ENCODE assay signal across 10 cellular contexts in the genomic region with DNA sequence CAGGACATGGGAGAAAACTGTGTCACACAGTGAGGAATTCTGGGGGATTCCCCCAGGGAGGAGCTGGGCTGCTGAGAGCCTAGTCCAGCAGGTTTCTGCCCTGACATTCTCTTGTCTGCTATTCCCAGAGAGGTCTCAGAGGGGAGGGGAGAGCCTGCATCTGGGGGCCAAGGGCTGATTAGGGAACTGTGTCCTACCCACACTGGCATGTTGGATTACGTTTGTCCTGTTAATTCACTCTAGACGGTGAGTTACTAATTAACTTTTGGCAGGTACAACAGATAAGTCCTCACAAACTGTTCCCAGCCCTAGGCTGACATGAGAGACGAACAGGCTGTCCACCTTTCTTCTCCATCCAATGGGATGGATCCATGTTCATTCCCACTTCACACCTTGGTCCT. TPM values are rescaled to one million over a fixed set of nuclear protein-coding genes. Genes with fewer than 3 reads are reported as not detected.
A peak's percentile ranks its signal among the peaks of the same experiment; 100 is the strongest.
DNase-seq lines count a peak whose midpoint lies in the region; ATAC-seq and TF ChIP-seq lines count a peak whose summit lies in the region.
"Had no signal": no experiment of that assay in that cellular context is flagged by ENCODE, and none has a peak within 500 bp of the region (broad histone marks: within the 10 kb centered on the region; RNA-seq: fewer than 3 reads in every experiment).

No MANE protein-coding gene starts in this region.

- intact Hi-C loops in dendritic cell treated with granulocyte-macrophage colony-stimulating factor and Interleukin-4, amounts not matched to agents 40 ng/mL and 50 ng/mL, for 4 days (cut with micrococcal nuclease), result loop anchor here (10.0 kb wide), 1 partner anchor 118 kb away; no protein-coding TSS in a partner anchor

- peak overlapping the region; percentile 5 for H3K4me3 Mint-ChIP-seq in stimulated activated naive CD8-positive, alpha-beta T cell treated with anti-CD3 and anti-CD28 coated beads, Interleukin-15, Interleukin-2, amounts not matched to agents 100 ng/mL and 50 ng/mL, for 24 hours
- peak overlapping the region; percentile 53 for H3K4me3 Mint-ChIP-seq in dendritic cell treated with granulocyte-macrophage colony-stimulating factor and Interleukin-4, amounts not matched to agents 40 ng/mL and 50 ng/mL, for 4 days
- H3K4me3 Mint-ChIP-seq in neural crest cell, result peak overlapping the region; percentile 5

- H3K4me1 Mint-ChIP-seq in stimulated activated naive CD8-positive, alpha-beta T cell treated with anti-CD3 and anti-CD28 coated beads, Interleukin-15, Interleukin-2, amounts not matched to agents 100 ng/mL and 50 ng/mL, for 24 hours (ENCODE audit: low read depth), result peaks cover 72% of the 10 kb centered on the region
- H3K4me1 Mint-ChIP-seq in dendritic cell treated with granulocyte-macrophage colony-stimulating factor and Interleukin-4, amounts not matched to agents 40 ng/mL and 50 ng/mL, for 4 days (ENCODE audit: low read depth), result peaks cover 82% of the 10 kb centered on the region
- H3K4me1 Mint-ChIP-seq in neural crest cell, result peaks cover 38% of the 10 kb centered on the region

- TF ChIP-seq CTCF in neural crest cell (conservative IDR thresholded peaks at IDR 0.05), result no peak

- no peaks in the 10 kb centered on the region for H3K27me3 Mint-ChIP-seq in stimulated activated naive CD8-positive, alpha-beta T cell treated with anti-CD3 and anti-CD28 coated beads, Interleukin-15, Interleukin-2, amounts not matched to agents 100 ng/mL and 50 ng/mL, for 24 hours
- H3K27me3 Mint-ChIP-seq in dendritic cell treated with granulocyte-macrophage colony-stimulating factor and Interleukin-4, amounts not matched to agents 40 ng/mL and 50 ng/mL, for 4 days, result no peaks in the 10 kb centered on the region
- peaks cover 5% of the 10 kb centered on the region for H3K27me3 Mint-ChIP-seq in neural crest cell (ENCODE audit: low read depth)

- peak overlapping the region; percentile 98 for H3K27ac Mint-ChIP-seq in stimulated activated naive CD8-positive, alpha-beta T cell treated with anti-CD3 and anti-CD28 coated beads, Interleukin-15, Interleukin-2, amounts not matched to agents 100 ng/mL and 50 ng/mL, for 24 hours
- peak overlapping the region; percentile 94 for H3K27ac Mint-ChIP-seq in dendritic cell treated with granulocyte-macrophage colony-stimulating factor and Interleukin-4, amounts not matched to agents 40 ng/mL and 50 ng/mL, for 4 days
- no peak overlapping the region for H3K27ac Mint-ChIP-seq in neural crest cell (ENCODE audit: unreplicated experiment)

- no peaks in the 10 kb centered on the region for H3K9me3 Mint-ChIP-seq in stimulated activated naive CD8-positive, alpha-beta T cell treated with anti-CD3 and anti-CD28 coated beads, Interleukin-15, Interleukin-2, amounts not matched to agents 100 ng/mL and 50 ng/mL, for 24 hours
- no peaks in the 10 kb centered on the region for H3K9me3 Mint-ChIP-seq in dendritic cell treated with granulocyte-macrophage colony-stimulating factor and Interleukin-4, amounts not matched to agents 40 ng/mL and 50 ng/mL, for 4 days
- no peaks in the 10 kb centered on the region for H3K9me3 Mint-ChIP-seq in neural crest cell

- no peak for ATAC-seq in stimulated activated naive CD8-positive, alpha-beta T cell treated with anti-CD3 and anti-CD28 coated beads, Interleukin-15, Interleukin-2, amounts not matched to agents 100 U/mL and 50 U/mL, for 24 hours
- ATAC-seq in GM19467 (IDR thresholded peaks at IDR 0.05; ENCODE audit: unreplicated experiment), result no peak
- ATAC-seq in GM19463 (IDR thresholded peaks at IDR 0.05; ENCODE audit: unreplicated experiment), result no peak

- no peak for DNase-seq in stimulated activated naive CD8-positive, alpha-beta T cell treated with anti-CD3 and anti-CD28 coated beads, Interleukin-15, Interleukin-2, amounts not matched to agents 100 U/mL and 50 U/mL, for 24 hours
- DNase-seq in neural crest cell (ENCODE audit: low read depth, low spot score) (no peak), 8988T (no peak), NCI-H446 treated with DMSO at 0.1 percent for 48 hours (lab: John Stamatoyannopoulos, UW) (no peak)
- DNase-seq: NCI-H524 treated with DMSO at 0.1 percent for 48 hours had no signal

- H3K36me3 Mint-ChIP-seq in stimulated activated naive CD8-positive, alpha-beta T cell treated with anti-CD3 and anti-CD28 coated beads, Interleukin-15, Interleukin-2, amounts not matched to agents 100 ng/mL and 50 ng/mL, for 24 hours (ENCODE audit: low read depth), result peaks cover 66% of the 10 kb centered on the region
- H3K36me3 Mint-ChIP-seq in dendritic cell treated with granulocyte-macrophage colony-stimulating factor and Interleukin-4, amounts not matched to agents 40 ng/mL and 50 ng/mL, for 4 days (ENCODE audit: low read depth), result peaks cover 72% of the 10 kb centered on the region
- H3K36me3 Mint-ChIP-seq in neural crest cell (ENCODE audit: low read depth), result peaks cover 19% of the 10 kb centered on the region

RNA-seq across cellular contexts. Expression of gene SH3BGRL3, which starts 2.6 kb away (rescaled TPM):
- 97.9 and 100 TPM in 2 replicates for total RNA-seq in neural crest cell

RNA-seq across cellular contexts. Expression of gene UBXN11, which starts 29.2 kb away (rescaled TPM):
- total RNA-seq in neural crest cell, result 33.5 and 35.5 TPM in 2 replicates

RNA-seq across cellular contexts. Expression of gene CD52, which starts 40.5 kb away (rescaled TPM):
- not detected in 2 replicates for total RNA-seq in neural crest cell
- total RNA-seq: cardiac muscle cell had no signal

RNA-seq across cellular contexts. Expression of gene CEP85, which starts 43.3 kb away (rescaled TPM):
- 46.6 and 48.0 TPM in 2 replicates for total RNA-seq in neural crest cell
